9 cellular contexts compared by ENCODE assay signal in the genomic region with DNA sequence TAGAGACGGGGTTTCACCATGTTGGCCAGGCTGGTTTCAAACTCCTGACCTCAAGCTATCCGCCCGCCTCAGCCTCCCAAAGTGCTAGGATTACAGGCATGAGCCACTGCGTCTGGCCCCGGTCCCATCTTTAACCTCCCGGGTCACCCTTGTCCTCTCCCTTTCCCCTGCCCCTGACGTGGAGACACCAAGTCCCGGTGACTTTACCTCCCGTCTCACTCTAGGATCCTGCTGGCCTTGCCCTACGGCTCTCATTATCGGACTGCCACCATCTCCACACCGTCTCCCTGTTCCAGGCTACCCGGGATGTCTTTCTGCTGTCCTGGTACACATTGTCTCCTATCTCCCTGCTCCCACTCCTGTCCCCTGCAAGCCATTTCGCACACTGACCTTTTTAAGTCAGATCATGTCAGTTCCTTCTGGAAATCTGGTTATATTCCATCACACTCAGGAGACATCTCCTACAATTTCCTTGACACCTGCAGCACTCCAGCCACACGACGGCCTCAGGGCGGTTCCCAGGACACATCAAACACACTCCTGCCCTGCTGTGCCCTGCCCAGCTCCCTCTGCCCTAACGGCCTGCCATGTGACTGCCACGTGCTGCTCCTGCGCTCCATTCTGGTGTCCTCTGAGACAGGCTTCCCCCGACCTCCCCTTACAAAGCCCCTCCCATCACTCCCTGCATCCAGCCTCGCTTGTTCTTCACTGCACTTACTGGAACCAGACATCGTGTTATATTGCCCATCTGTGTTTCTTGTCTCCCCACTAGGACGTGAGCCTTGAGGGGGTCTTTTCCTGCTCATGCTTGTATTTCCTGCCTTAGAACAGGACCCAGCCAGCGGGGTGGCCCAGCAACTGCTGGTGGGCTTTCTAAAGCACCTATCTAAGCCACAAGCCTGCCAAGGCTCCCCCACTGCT. TPM values are rescaled to one million over a fixed set of nuclear protein-coding genes. Genes with fewer than 3 reads are reported as not detected.
DNase-seq lines count a peak whose midpoint lies in the region; ATAC-seq and TF ChIP-seq lines count a peak whose summit lies in the region.
"Had no signal": no experiment of that assay in that cellular context is flagged by ENCODE, and none has a peak within 500 bp of the region (broad histone marks: within the 10 kb centered on the region; RNA-seq: fewer than 3 reads in every experiment).

No MANE protein-coding gene starts in this region.

- H3K4me1 ChIP-seq in Panc1 (ENCODE audit: control insufficient read depth, insufficient read depth, low read length), result peaks cover 12% of the 10 kb centered on the region; the same call in 1 of the 2 replicates
- H3K4me1 ChIP-seq in gastrocnemius medialis, result peaks cover 5 to 12% of the 10 kb centered on the region in 2 donors

- H3K9me3 ChIP-seq in Panc1 (ENCODE audit: control insufficient read depth, insufficient read depth, low read depth, low read length), result no peaks in the 10 kb centered on the region
- no peaks in the 10 kb centered on the region for H3K9me3 ChIP-seq in gastrocnemius medialis

- H3K27ac ChIP-seq in Panc1 (ENCODE audit: low read length) (peak overlapping the region; percentile 70; the same call in 1 of the 2 replicates), gastrocnemius medialis (no peak overlapping the region)

- peak overlapping the region; percentile 27 to 50 for H3K4me3 ChIP-seq in Panc1 (ENCODE audit: low read depth in 2 of 2, low read length in 2 of 2)
- peak overlapping the region; percentile 54 to 71 (median 66) for H3K4me3 ChIP-seq in gastrocnemius medialis

- no peaks in the 10 kb centered on the region for H3K9me3 Mint-ChIP-seq in glutamatergic neuron (ENCODE audit: unreplicated experiment)

- H3K27ac Mint-ChIP-seq in glutamatergic neuron (ENCODE audit: unreplicated experiment), result peak overlapping the region; percentile 77

- CTCF ChIA-PET in GM10248 (lab: Yijun Ruan, JAX) (interaction anchor here (0.7 to 4.6 kb wide), 27 partner anchors 9 to 726 kb away, joined by 3 to 51 read pairs (median 4); a partner anchor contains a TSS), Panc1 (lab: Charles Lee) (interaction anchor here (0.6 to 1.0 kb wide), 5 partner anchors 12 to 100 kb away, joined by 3 to 10 read pairs (median 4); no protein-coding TSS in a partner anchor)

- H3K4me3 Mint-ChIP-seq in glutamatergic neuron (ENCODE audit: unreplicated experiment), result peak overlapping the region; percentile 39

- no peaks in the 10 kb centered on the region for H3K27me3 ChIP-seq in Panc1 (ENCODE audit: control insufficient read depth, insufficient read depth, low read length)
- no peaks in the 10 kb centered on the region for H3K27me3 ChIP-seq in gastrocnemius medialis

- BruUV-seq in Panc1 (replicated peaks; lab: Mats Ljungman, UMichigan), result no TSS peak

- H3K36me3 ChIP-seq in Panc1 (ENCODE audit: control insufficient read depth, insufficient read depth, low read length) (no peaks in the 10 kb centered on the region), gastrocnemius medialis (no peaks in the 10 kb centered on the region)

- peaks cover 12% of the 10 kb centered on the region for H3K4me1 Mint-ChIP-seq in glutamatergic neuron (ENCODE audit: low read depth, unreplicated experiment)

- ATAC-seq in Panc1 (no peak), gastrocnemius medialis (no peak)

- DNase-seq in GM10248 (ENCODE audit: extremely low spot score) (peak; percentile 10), Panc1 (ENCODE audit: low read depth, low spot score) (no peak), glutamatergic neuron (peak; percentile 44), gastrocnemius medialis (no peak), GM19240 (ENCODE audit: insufficient read length, low spot score) (no peak), epidermal melanocyte (ENCODE audit: insufficient read length, low spot score) (no peak), posterior vena cava (ENCODE audit: low spot score) (no peak), SW 1271 (lab: John Stamatoyannopoulos, UW) (no peak)

- POLR2A ChIA-PET in GM10248 (lab: Yijun Ruan, JAX) (no interaction called here), Panc1 (lab: Charles Lee) (no interaction called here)

- TF ChIP-seq CTCF in GM10248 (IDR thresholded peaks at IDR 0.05; ENCODE audit: control extremely low read depth, extremely low read depth, low read depth, missing control alignments), result no peak
- no peak for TF ChIP-seq CTCF in Panc1 (IDR thresholded peaks at IDR 0.05)
- no peak for TF ChIP-seq CTCF in glutamatergic neuron (IDR thresholded peaks at IDR 0.05; ENCODE audit: partially characterized antibody, unreplicated experiment)
- TF ChIP-seq CTCF in gastrocnemius medialis (IDR thresholded peaks at IDR 0.05 in 4 of 5, conservative IDR thresholded peaks at IDR 0.05 in 1 of 5), result no peak

- in situ Hi-C loops in Panc1 (cut with HindIII; ENCODE audit: low pct_unique_long_range_greater_than_20kb, low sequenced_read_pairs) (no loop called here), gastrocnemius medialis (cut with MboI; ENCODE audit: low sequenced_read_pairs in 4 of 4) (loop anchor here in 1 of 4 donors (25.0 kb wide), 1 partner anchor 110 kb away; no protein-coding TSS in a partner anchor)

- intact Hi-C loops in Panc1 (cut with micrococcal nuclease; ENCODE audit: unreplicated experiment) (no loop called here), gastrocnemius medialis (cut with DNase I; ENCODE audit: low total_unique reads) (loop anchor here (2.0 to 5.0 kb wide), 2 partner anchors 60 to 107 kb away; a partner anchor contains a TSS), posterior vena cava (cut with DNase I) (no loop called here)

- H3K27me3 Mint-ChIP-seq in glutamatergic neuron (ENCODE audit: unreplicated experiment), result peaks cover 3% of the 10 kb centered on the region

- peaks cover 7% of the 10 kb centered on the region for H3K36me3 Mint-ChIP-seq in glutamatergic neuron (ENCODE audit: unreplicated experiment)

- no peak for TF ChIP-seq POLR2A in gastrocnemius medialis (IDR thresholded peaks at IDR 0.05)

RNA-seq across cellular contexts. Expression of a gene that starts 32.7 kb away (rescaled TPM):
- total RNA-seq in Panc1 (2021; ENCODE audit: unreplicated experiment) (8.3 TPM), glutamatergic neuron (ENCODE audit: unreplicated experiment) (28.0 TPM), gastrocnemius medialis (10 to 100 TPM in 2 of 4 donors, 1 to 10 TPM in 2; 4.1 to 13.1 (median 8.2) TPM), posterior vena cava (1 to 10 TPM in 1 of 2 donors, under 1 TPM in 1; 0.81 to 1.6 TPM)
- 10.3 TPM for polyA plus RNA-seq in Panc1 (2012; ENCODE audit: insufficient read length)
- total RNA-seq: T-helper 1 cell treated with Interleukin-12 subunit alpha and Interleukin-12 subunit beta and Interleukin-4 antibody, amounts not matched to agents 30 ng/mL and 1 ng/mL, for 36 hours had no signal

Comparison
In these comparisons a context has a peak if more than half of its experiments do, and no peak if none do; other contexts are left out.
1. DNase-seq: peak in GM10248 (single experiment) and glutamatergic neuron (single experiment); none in Panc1 (single experiment), gastrocnemius medialis (0 of 2), GM19240 (single experiment), epidermal melanocyte (single experiment), posterior vena cava (single experiment) and SW 1271 (0 of 2).